ENCODE assay signal across 12 cellular contexts in genomic region chr6:16766043-16766521, GRCh38. TPM values are rescaled to one million over a fixed set of nuclear protein-coding genes. Genes with fewer than 3 reads are reported as not detected.
A peak's percentile ranks its signal among the peaks of the same experiment; 100 is the strongest.
DNase-seq lines count a peak whose midpoint lies in the region; ATAC-seq and TF ChIP-seq lines count a peak whose summit lies in the region.
"Had no signal": no experiment of that assay in that cellular context is flagged by ENCODE, and none has a peak within 500 bp of the region (broad histone marks: within the 10 kb centered on the region; RNA-seq: fewer than 3 reads in every experiment).

No MANE protein-coding gene starts in this region.

- no peak overlapping the region for H3K4me2 ChIP-seq in GM23338

- no peaks in the 10 kb centered on the region for H3K9me2 ChIP-seq in GM23338 (ENCODE audit: insufficient read depth)

- TF ChIP-seq CTCF in AG10803 (conservative IDR thresholded peaks at IDR 0.05; ENCODE audit: low read length) (no peak), GM23338 (conservative IDR thresholded peaks at IDR 0.05; ENCODE audit: low read depth in 2 of 2) (no peak), coronary artery (IDR thresholded peaks at IDR 0.05) (no peak)

- H3F3A ChIP-seq in GM23338 (replicated peaks; ENCODE audit: low read depth): no peaks in the 10 kb centered on the region

- peaks cover 7% of the 10 kb centered on the region for H3K27me3 ChIP-seq in GM23338 (ENCODE audit: insufficient read depth)

- H3K27ac ChIP-seq in GM23338 (ENCODE audit: low read depth) (no peak overlapping the region), coronary artery (peak overlapping the region in 1 of 2 donors; percentile 0)

- H3K4me1 Mint-ChIP-seq in activated T-cell treated with anti-CD3 and anti-CD28 coated beads, Interleukin-2, amount 50 U/mL, for 4 hours (ENCODE audit: low read depth): peaks cover 71% of the 10 kb centered on the region
- peaks cover 28% of the 10 kb centered on the region for H3K4me1 Mint-ChIP-seq in GM23338

- POLR2A ChIA-PET in HEK293T (lab: Yijun Ruan, JAX): no interaction called here

- H3K36me3 Mint-ChIP-seq in activated T-cell treated with anti-CD3 and anti-CD28 coated beads, Interleukin-2, amount 50 U/mL, for 4 hours (ENCODE audit: insufficient read depth): peaks cover 3% of the 10 kb centered on the region
- H3K36me3 Mint-ChIP-seq in GM23338 (ENCODE audit: low read depth): no peaks in the 10 kb centered on the region

- H3K27ac Mint-ChIP-seq in GM23338: no peak overlapping the region

- H2AFZ ChIP-seq in GM23338: no peak overlapping the region

- DNase-seq in AG10803 (ENCODE audit: low read depth) (peak; percentile 96), HEK293T (ENCODE audit: extremely low spot score) (no peak), iris pigment epithelial cell (ENCODE audit: low read depth) (peak; percentile 77), GM23338 (ENCODE audit: low spot score) (no peak), coronary artery (ENCODE audit: low spot score) (no peak)
- DNase-seq in activated T-cell treated with anti-CD3 and anti-CD28 coated beads, Interleukin-2, amount 50 U/mL, for 4 hours: no peak
- DNase-seq: activated CD8-positive, alpha-beta memory T cell treated with anti-CD3 and anti-CD28 coated beads for 24 hours; hippocampal formation; NCI-H2171; small intestine had no signal

- no peaks in the 10 kb centered on the region for H3K79me2 ChIP-seq in GM23338 (replicated peaks; ENCODE audit: insufficient read depth)

- H3K4me3 ChIP-seq in AG10803 (ENCODE audit: low read length) (no peak overlapping the region), GM23338 (no peak overlapping the region), coronary artery (no peak overlapping the region)

- H3K27me3 Mint-ChIP-seq in activated T-cell treated with anti-CD3 and anti-CD28 coated beads, Interleukin-2, amount 50 U/mL, for 4 hours (ENCODE audit: low read depth): no peaks in the 10 kb centered on the region
- peaks cover 9% of the 10 kb centered on the region for H3K27me3 Mint-ChIP-seq in GM23338 (ENCODE audit: insufficient read depth, low read depth, poor library complexity)

- peaks cover 11% of the 10 kb centered on the region; the same call in 1 of the 2 replicates for H3K4me1 ChIP-seq in GM23338 (ENCODE audit: insufficient read depth)

- CTCF ChIA-PET in HEK293T (lab: Yijun Ruan, JAX): interaction anchor here (0.8 kb wide), 1 partner anchor 320 kb away, joined by 3 read pairs; no protein-coding TSS in a partner anchor

- H3K36me3 ChIP-seq in GM23338 (ENCODE audit: insufficient read depth): no peaks in the 10 kb centered on the region

- H4K20me1 ChIP-seq in GM23338 (replicated peaks; ENCODE audit: insufficient read depth): no peaks in the 10 kb centered on the region

- ATAC-seq in activated T-cell treated with anti-CD3 and anti-CD28 coated beads, Interleukin-2, amount 50 U/mL, for 4 hours: peak; percentile 6 to 9
- ATAC-seq in GM21360 (IDR thresholded peaks at IDR 0.05; ENCODE audit: unreplicated experiment): no peak
- no peak for ATAC-seq in GM19397 (IDR thresholded peaks at IDR 0.05; ENCODE audit: unreplicated experiment)
- ATAC-seq in GM23338: no peak

- no peak overlapping the region for H3K4me3 Mint-ChIP-seq in activated T-cell treated with anti-CD3 and anti-CD28 coated beads, Interleukin-2, amount 50 U/mL, for 4 hours
- no peak overlapping the region for H3K4me3 Mint-ChIP-seq in GM23338

- no peaks in the 10 kb centered on the region for H3K9me3 Mint-ChIP-seq in activated T-cell treated with anti-CD3 and anti-CD28 coated beads, Interleukin-2, amount 50 U/mL, for 4 hours
- no peaks in the 10 kb centered on the region for H3K9me3 Mint-ChIP-seq in GM23338

TF ChIP-seq in HEK293T, 16 proteins besides CTCF, POLR2A, EP300 and RAD21:
- TF ChIP-seq SUZ12 (IDR thresholded peaks at IDR 0.05) (no peak), FOXA1 (IDR thresholded peaks at IDR 0.05) (no peak), PKNOX1 (IDR thresholded peaks at IDR 0.05) (peak; percentile 78), ARNT (IDR thresholded peaks at IDR 0.05) (peak; percentile 29; the same call in 1 of the 2 replicates)

TF ChIP-seq in GM23338, 12 proteins besides CTCF, POLR2A, EP300 and RAD21 (continues in another document):
- TF ChIP-seq NANOG (IDR thresholded peaks at IDR 0.05; ENCODE audit: borderline replicate concordance) (no peak), ZNF331 (CRISPR knock-in tag; IDR thresholded peaks at IDR 0.05; ENCODE audit: low read depth) (no peak), STAT1 (IDR thresholded peaks at IDR 0.05; ENCODE audit: unreplicated experiment) (no peak), EZH2phosphoT487 (IDR thresholded peaks at IDR 0.05; ENCODE audit: unreplicated experiment) (no peak), ZNF114 (CRISPR knock-in tag; IDR thresholded peaks at IDR 0.05) (no peak), CREB1 (CRISPR knock-in tag; IDR thresholded peaks at IDR 0.05; ENCODE audit: low read depth) (no peak), JUNB (IDR thresholded peaks at IDR 0.05; ENCODE audit: unreplicated experiment) (no peak), POLR2AphosphoS5 (IDR thresholded peaks at IDR 0.05; ENCODE audit: low read depth) (no peak)
- TF ChIP-seq, protein P1, sequence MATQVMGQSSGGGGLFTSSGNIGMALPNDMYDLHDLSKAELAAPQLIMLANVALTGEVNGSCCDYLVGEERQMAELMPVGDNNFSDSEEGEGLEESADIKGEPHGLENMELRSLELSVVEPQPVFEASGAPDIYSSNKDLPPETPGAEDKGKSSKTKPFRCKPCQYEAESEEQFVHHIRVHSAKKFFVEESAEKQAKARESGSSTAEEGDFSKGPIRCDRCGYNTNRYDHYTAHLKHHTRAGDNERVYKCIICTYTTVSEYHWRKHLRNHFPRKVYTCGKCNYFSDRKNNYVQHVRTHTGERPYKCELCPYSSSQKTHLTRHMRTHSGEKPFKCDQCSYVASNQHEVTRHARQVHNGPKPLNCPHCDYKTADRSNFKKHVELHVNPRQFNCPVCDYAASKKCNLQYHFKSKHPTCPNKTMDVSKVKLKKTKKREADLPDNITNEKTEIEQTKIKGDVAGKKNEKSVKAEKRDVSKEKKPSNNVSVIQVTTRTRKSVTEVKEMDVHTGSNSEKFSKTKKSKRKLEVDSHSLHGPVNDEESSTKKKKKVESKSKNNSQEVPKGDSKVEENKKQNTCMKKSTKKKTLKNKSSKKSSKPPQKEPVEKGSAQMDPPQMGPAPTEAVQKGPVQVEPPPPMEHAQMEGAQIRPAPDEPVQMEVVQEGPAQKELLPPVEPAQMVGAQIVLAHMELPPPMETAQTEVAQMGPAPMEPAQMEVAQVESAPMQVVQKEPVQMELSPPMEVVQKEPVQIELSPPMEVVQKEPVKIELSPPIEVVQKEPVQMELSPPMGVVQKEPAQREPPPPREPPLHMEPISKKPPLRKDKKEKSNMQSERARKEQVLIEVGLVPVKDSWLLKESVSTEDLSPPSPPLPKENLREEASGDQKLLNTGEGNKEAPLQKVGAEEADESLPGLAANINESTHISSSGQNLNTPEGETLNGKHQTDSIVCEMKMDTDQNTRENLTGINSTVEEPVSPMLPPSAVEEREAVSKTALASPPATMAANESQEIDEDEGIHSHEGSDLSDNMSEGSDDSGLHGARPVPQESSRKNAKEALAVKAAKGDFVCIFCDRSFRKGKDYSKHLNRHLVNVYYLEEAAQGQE (IDR thresholded peaks at IDR 0.05; ENCODE audit: unreplicated experiment): no peak

RNA-seq across cellular contexts. Expression of gene ATXN1, which starts 4.8 kb away (rescaled TPM):
- 10 to 100 TPM; 39.5 to 63.8 (median 45.1) TPM for total RNA-seq in activated T-cell treated with anti-CD3 and anti-CD28 coated beads, Interleukin-2, amount 50 U/mL, for 4 hours
- total RNA-seq in GM23338 (2014; rRNA removed; shearing (Covaris generic)): 8.2 and 9.1 TPM in 2 replicates
- polyA plus RNA-seq in GM23338 (2016; fragmentation: Nextera tagmentation; extraction: Ambion mirVana): 3.9 and 4.8 TPM in 2 replicates

Comparison
In these comparisons a context has a peak if more than half of its experiments do, and no peak if none do; other contexts are left out.
1. DNase-seq: peak in AG10803 (single experiment) and iris pigment epithelial cell (single experiment); none in HEK293T (single experiment), activated T-cell treated with anti-CD3 and anti-CD28 coated beads, Interleukin-2, amount 50 U/mL, for 4 hours (single experiment), GM23338 (single experiment) and coronary artery (single experiment).
2. ATAC-seq: peak in activated T-cell treated with anti-CD3 and anti-CD28 coated beads, Interleukin-2, amount 50 U/mL, for 4 hours (2 of 2); none in GM21360 (single experiment), GM19397 (single experiment) and GM23338 (single experiment).